In genomic region chr10:32980558-32981468, GRCh38 we compare ENCODE assay signal across 1 cellular context.
A peak's percentile ranks its signal among the peaks of the same experiment; 100 is the strongest.
TF ChIP-seq lines count a peak whose summit lies in the region.

No MANE protein-coding gene starts in this region.

TF ChIP-seq in HepG2, 621 proteins besides CTCF, POLR2A, EP300 and RAD21 (continued from another document and continues in another):
- TF ChIP-seq PAXIP1 (CRISPR knock-in tag; conservative IDR thresholded peaks at IDR 0.05): no peak; the same call in 1 of the 2 replicates
- no peak for TF ChIP-seq DBP (CRISPR knock-in tag; IDR thresholded peaks at IDR 0.05; ENCODE audit: not compliant biosample characterization)
- TF ChIP-seq SALL1 (CRISPR knock-in tag; IDR thresholded peaks at IDR 0.05): peak; percentile 95
- no peak for TF ChIP-seq CREB3 (CRISPR knock-in tag; IDR thresholded peaks at IDR 0.05)
- peak; percentile 66 for TF ChIP-seq RXRB (CRISPR knock-in tag; IDR thresholded peaks at IDR 0.05; ENCODE audit: borderline replicate concordance)
- TF ChIP-seq SNAPC2 (CRISPR knock-in tag; IDR thresholded peaks at IDR 0.05): peak; percentile 64; the same call in 1 of the 2 replicates
- peak; percentile 36; the same call in 1 of the 2 replicates for TF ChIP-seq ZNF142 (CRISPR knock-in tag; IDR thresholded peaks at IDR 0.05)
- TF ChIP-seq NFATC3 (CRISPR knock-in tag; IDR thresholded peaks at IDR 0.05): no peak
- peak; percentile 33; the same call in 1 of the 2 replicates for TF ChIP-seq NFYB (CRISPR knock-in tag; IDR thresholded peaks at IDR 0.05)
- peak; percentile 85 for TF ChIP-seq ZFP90 (CRISPR knock-in tag; IDR thresholded peaks at IDR 0.05; ENCODE audit: borderline replicate concordance)
- no peak for TF ChIP-seq ZNF790 (CRISPR knock-in tag; IDR thresholded peaks at IDR 0.05; ENCODE audit: borderline replicate concordance)
- no peak for TF ChIP-seq MED8 (CRISPR knock-in tag; IDR thresholded peaks at IDR 0.05; ENCODE audit: insufficient replicate concordance)
- no peak for TF ChIP-seq ZNF740 (CRISPR knock-in tag; IDR thresholded peaks at IDR 0.05)
- TF ChIP-seq RAD51 (IDR thresholded peaks at IDR 0.05; ENCODE audit: borderline replicate concordance): peak; percentile 84; the same call in 1 of the 2 replicates
- TF ChIP-seq RFX1 (IDR thresholded peaks at IDR 0.05): no peak
- no peak for TF ChIP-seq ZNF143 (CRISPR knock-in tag; IDR thresholded peaks at IDR 0.05)
- TF ChIP-seq ZNF407 (CRISPR knock-in tag; IDR thresholded peaks at IDR 0.05; ENCODE audit: not compliant biosample characterization): no peak
- peak; percentile 99 for TF ChIP-seq ZNF441 (CRISPR knock-in tag; IDR thresholded peaks at IDR 0.05; ENCODE audit: borderline replicate concordance)
- TF ChIP-seq CENPX (CRISPR knock-in tag; IDR thresholded peaks at IDR 0.05): no peak
- peak; percentile 28; the same call in 1 of the 2 replicates for TF ChIP-seq FOXA3 (CRISPR knock-in tag; IDR thresholded peaks at IDR 0.05)
- 0 out of 2 replicates have a peak, but pooled peaks have one; percentile 56 for TF ChIP-seq ZSCAN20 (CRISPR knock-in tag; IDR thresholded peaks at IDR 0.05; ENCODE audit: borderline replicate concordance)
- TF ChIP-seq ZNF33A (CRISPR knock-in tag; IDR thresholded peaks at IDR 0.05; ENCODE audit: borderline replicate concordance): no peak
- TF ChIP-seq ZNF710 (CRISPR knock-in tag; IDR thresholded peaks at IDR 0.05; ENCODE audit: borderline replicate concordance): no peak
- no peak; the same call in 1 of the 2 replicates for TF ChIP-seq ZHX1 (CRISPR knock-in tag; IDR thresholded peaks at IDR 0.05; ENCODE audit: low read depth)
- no peak for TF ChIP-seq ZNF34 (CRISPR knock-in tag; IDR thresholded peaks at IDR 0.05; ENCODE audit: borderline replicate concordance)
- TF ChIP-seq ZNF670 (CRISPR knock-in tag; IDR thresholded peaks at IDR 0.05; ENCODE audit: borderline replicate concordance): peak; percentile 84
